ENCODE assay signal across 8 cellular contexts in the genomic region with DNA sequence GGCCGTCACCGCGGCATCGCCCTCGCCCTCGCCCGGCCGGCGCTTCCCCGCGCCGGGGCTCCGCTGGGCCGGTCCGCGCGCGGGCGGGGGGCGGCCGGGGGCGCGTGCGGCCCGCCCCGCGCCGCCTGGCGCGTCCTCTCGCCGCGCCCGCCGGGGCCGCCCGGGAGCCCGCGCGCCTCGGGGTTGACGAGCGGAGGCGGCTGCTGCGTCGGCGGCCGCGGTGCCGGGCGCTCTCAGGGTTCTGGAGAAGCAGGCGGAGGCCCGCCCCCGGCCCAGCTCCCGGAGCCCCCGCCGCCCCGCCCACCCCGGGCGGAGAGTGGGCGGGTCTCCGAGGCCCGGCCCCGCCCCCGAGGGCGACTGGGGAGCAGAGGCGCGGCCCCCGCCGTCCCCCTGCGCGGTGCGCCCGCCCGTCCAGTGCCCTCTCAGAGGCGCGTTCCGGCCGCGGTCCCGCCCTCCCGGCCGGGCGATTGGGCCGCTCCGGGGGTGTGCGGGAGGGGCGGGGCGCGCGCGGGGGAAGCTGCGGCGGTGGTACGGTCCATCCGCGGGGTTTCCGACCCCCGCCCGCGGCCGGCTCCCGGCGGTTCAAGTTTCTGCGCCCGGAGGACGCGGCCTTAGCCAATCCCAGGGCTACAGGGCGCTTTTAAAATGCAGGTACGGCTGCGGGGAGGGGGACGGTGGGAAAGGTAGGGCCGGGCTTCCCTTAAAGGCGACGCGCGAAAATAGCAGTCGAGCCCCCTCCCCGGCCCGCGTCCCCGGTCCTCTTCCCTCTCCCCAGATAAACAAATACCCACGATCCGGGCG. TPM values are rescaled to one million over a fixed set of nuclear protein-coding genes. Genes with fewer than 3 reads are reported as not detected.
DNase-seq lines count a peak whose midpoint lies in the region; ATAC-seq and TF ChIP-seq lines count a peak whose summit lies in the region.

A gene (minus strand): TSS at position 243 of the 801 bp plus-strand sequence. CDS start 248 bp downstream, outside the sequence.

- H3K27ac ChIP-seq in adrenal gland, result peak within 1 kb of the TSS; percentile 41 to 88 (median 73)
- peak within 1 kb of the TSS; percentile 74 for H3K27ac ChIP-seq in parathyroid adenoma
- peak within 1 kb of the TSS; percentile 64 to 87 (median 77) for H3K27ac ChIP-seq in thyroid gland

- no peak within 1 kb of the TSS for H3K9ac ChIP-seq in parathyroid adenoma

- H3K36me3 ChIP-seq in adrenal gland (replicated peaks in 1 of 2) (no peaks in the 10 kb centered on the region), parathyroid adenoma (ENCODE audit: control insufficient read depth, insufficient read depth, low read length) (no peaks in the 10 kb centered on the region), thyroid gland (no peaks in the 10 kb centered on the region)

- H3K4me1 ChIP-seq in adrenal gland (replicated peaks in 1 of 2) (peaks cover 44% of the 10 kb centered on the region in 2 donors), parathyroid adenoma (peaks cover 28% of the 10 kb centered on the region), thyroid gland (peaks cover 22 to 42% of the 10 kb centered on the region in 2 donors)

- peaks cover 29% of the 10 kb centered on the region for H3K79me2 ChIP-seq in parathyroid adenoma

- intact Hi-C loops in adrenal gland (cut with DNase I), result loop anchor here in 1 of 2 donors (5.0 kb wide), 1 partner anchor 42 kb away; no protein-coding TSS in a partner anchor
- intact Hi-C loops in cardiac septum (cut with DNase I), result loop anchor here (2.0 to 5.0 kb wide), 2 partner anchors 29 to 42 kb away; no protein-coding TSS in a partner anchor
- intact Hi-C loops in thyroid gland (cut with DNase I), result loop anchor here (10.0 kb wide), 1 partner anchor 81 kb away; a partner anchor contains a TSS

- TF ChIP-seq POLR2A in adrenal gland (IDR thresholded peaks at IDR 0.05) (peak in 1 of 2 donors; percentile 70), thyroid gland (IDR thresholded peaks at IDR 0.05) (peak in 1 of 2 donors; percentile 62)

- H3K27me3 ChIP-seq in adrenal gland (no peaks in the 10 kb centered on the region), parathyroid adenoma (ENCODE audit: control insufficient read depth, insufficient read depth, low read length) (no peaks in the 10 kb centered on the region), thyroid gland (no peaks in the 10 kb centered on the region)

- no peaks in the 10 kb centered on the region for H3K9me3 ChIP-seq in adrenal gland (replicated peaks in 1 of 3)
- no peaks in the 10 kb centered on the region for H3K9me3 ChIP-seq in parathyroid adenoma (ENCODE audit: control insufficient read depth, low read length)
- no peaks in the 10 kb centered on the region for H3K9me3 ChIP-seq in thyroid gland

- peak within 1 kb of the TSS; percentile 71 for H3K4me3 ChIP-seq in GM08714 (ENCODE audit: low read length)
- peak within 1 kb of the TSS in 3 of 4 donors; percentile 55 to 75 (median 62) for H3K4me3 ChIP-seq in adrenal gland
- peak within 1 kb of the TSS; percentile 75 for H3K4me3 ChIP-seq in parathyroid adenoma (ENCODE audit: low read depth, low read length)
- H3K4me3 ChIP-seq in thyroid gland (replicated peaks in 1 of 3), result peak within 1 kb of the TSS; percentile 25 to 69 (median 52)

- TF ChIP-seq CTCF in adrenal gland (IDR thresholded peaks at IDR 0.05), result no peak
- TF ChIP-seq CTCF in parathyroid adenoma (IDR thresholded peaks at IDR 0.05), result no peak
- no peak for TF ChIP-seq CTCF in thyroid gland (IDR thresholded peaks at IDR 0.05)

- peak within 1 kb of the TSS; percentile 98 for H3K4me2 ChIP-seq in parathyroid adenoma (ENCODE audit: low read length)

- peak; percentile 91 for ATAC-seq in HG02642 (IDR thresholded peaks at IDR 0.05; ENCODE audit: poor library complexity, unreplicated experiment)

- H2AFZ ChIP-seq in parathyroid adenoma, result peak within 1 kb of the TSS; percentile 96

- DNase-seq in NCI-H128 (lab: John Stamatoyannopoulos, UW; ENCODE audit: unreplicated experiment) (peak; percentile 100), T follicular helper cell (ENCODE audit: low read depth) (peak; percentile 92), adrenal gland (peak; percentile 93 to 97 (median 95)), cardiac septum (ENCODE audit: low spot score) (peak; percentile 94), thyroid gland (peak; percentile 95 to 96)

- 0 to 1% (median 0%) methylated on average over 1 to 125 of the region's 125 CpGs for WGBS in adrenal gland, 4 donors
- WGBS in thyroid gland, 2 donors, result 0% methylated on average over 1 to 11 of the region's 125 CpGs

RNA-seq across cellular contexts. Expression of the gene that starts here (rescaled TPM):
- total RNA-seq in adrenal gland (10 to 100 TPM; 21.6 to 59.0 (median 41.3) TPM), cardiac septum (21.4 TPM), thyroid gland (10 to 100 TPM in 3 of 4 donors, 1 to 10 TPM in 1; 8.6 to 28.3 (median 17.3) TPM)
- polyA plus RNA-seq in adrenal gland, result 10 to 100 TPM; 10.8 to 41.7 (median 23.4) TPM

Comparison
In these comparisons a context has a peak if more than half of its experiments do, and no peak if none do; other contexts are left out.
1. Peak in every context shown above with its lines: DNase-seq, ATAC-seq, H3K4me3 ChIP-seq and H3K27ac ChIP-seq.